Comparison of ENCODE assay signal across 18 cellular contexts in the genomic region with DNA sequence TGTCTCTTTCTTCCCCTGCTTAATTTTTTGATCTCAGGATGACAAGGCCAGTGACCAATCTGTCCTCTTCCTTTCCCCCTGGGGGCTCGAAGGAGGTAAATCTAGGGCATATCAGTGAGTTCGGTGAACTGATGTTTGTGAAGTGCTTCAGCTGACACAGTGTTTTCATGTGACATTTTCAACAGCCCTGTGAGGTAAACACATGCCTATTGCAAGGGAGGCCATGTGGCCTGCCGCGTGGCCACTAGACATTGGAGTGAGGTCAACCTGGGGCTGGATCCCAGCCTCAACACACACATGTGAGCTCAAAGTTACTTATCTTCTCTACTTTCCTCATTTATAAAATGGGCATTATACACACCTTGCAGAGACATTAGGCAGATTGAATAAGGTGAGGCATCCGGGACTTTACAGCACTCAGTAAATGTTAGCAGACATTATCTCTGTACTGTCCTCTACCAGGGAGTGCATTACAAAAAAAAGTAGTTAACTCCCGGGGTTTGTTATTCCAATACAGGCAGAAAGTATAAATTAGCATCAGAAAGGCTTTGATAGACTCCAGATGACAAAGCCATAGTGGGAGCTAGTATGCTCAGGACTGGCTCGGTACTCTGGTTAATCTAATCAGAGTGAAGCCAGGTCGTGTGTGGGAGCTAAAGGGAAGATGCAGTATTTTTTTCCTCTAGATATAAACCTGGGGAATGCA.
DNase-seq lines count a peak whose midpoint lies in the region; ATAC-seq and TF ChIP-seq lines count a peak whose summit lies in the region.
"Had no signal": no experiment of that assay in that cellular context is flagged by ENCODE, and none has a peak within 500 bp of the region (broad histone marks: within the 10 kb centered on the region; RNA-seq: fewer than 3 reads in every experiment).

No MANE protein-coding gene starts in this region.

- H3K4me2 ChIP-seq in PC-9 = no peak overlapping the region
- H3K4me2 ChIP-seq: BLaER1 had no signal

- H3K9me2 ChIP-seq in PC-9 (ENCODE audit: insufficient read depth) = no peaks in the 10 kb centered on the region

- BruUV-seq in PC-9 (replicated peaks; lab: Mats Ljungman, UMichigan) = no TSS peak

- H4K20me1 ChIP-seq in PC-9 (ENCODE audit: insufficient read depth) = no peaks in the 10 kb centered on the region
- H4K20me1 ChIP-seq: BLaER1 had no signal

- no peaks in the 10 kb centered on the region for H3K79me2 ChIP-seq in PC-9 (ENCODE audit: low read depth)

- H3K27me3 ChIP-seq in muscle layer of colon (ENCODE audit: control insufficient read depth in 1 of 2, insufficient read depth in 2 of 2, low read length in 2 of 2) (no peaks in the 10 kb centered on the region), tibial nerve (no peaks in the 10 kb centered on the region), PC-9 (ENCODE audit: insufficient read depth, low read depth) (no peaks in the 10 kb centered on the region)
- H3K27me3 ChIP-seq: BLaER1 had no signal

- no peak for TF ChIP-seq POLR2A in tibial nerve (IDR thresholded peaks at IDR 0.05)

- H3K4me3 ChIP-seq in muscle layer of colon (ENCODE audit: low read depth in 1 of 2, low read length in 2 of 2) (no peak overlapping the region), tibial nerve (no peak overlapping the region), PC-9 (no peak overlapping the region)
- H3K4me3 ChIP-seq: BLaER1 had no signal

- no peak overlapping the region for H2AFZ ChIP-seq in PC-9

- no peaks in the 10 kb centered on the region for H3K36me3 ChIP-seq in muscle layer of colon (ENCODE audit: insufficient read depth, low read length)
- no peaks in the 10 kb centered on the region for H3K36me3 ChIP-seq in tibial nerve
- H3K36me3 ChIP-seq in PC-9 (ENCODE audit: low read depth) = no peaks in the 10 kb centered on the region
- H3K36me3 ChIP-seq: BLaER1 had no signal

- H3K4me1 ChIP-seq in muscle layer of colon (ENCODE audit: insufficient read depth, low read length) (peaks cover 23% of the 10 kb centered on the region), tibial nerve (peaks cover 0 to 41% (median 10%) of the 10 kb centered on the region in 4 donors), PC-9 (replicated peaks; ENCODE audit: insufficient read depth) (peaks cover 12% of the 10 kb centered on the region)
- H3K4me1 ChIP-seq: BLaER1 had no signal

- intact Hi-C loops in left ventricle myocardium superior (cut with micrococcal nuclease) (no loop called here), posterior vena cava (cut with DNase I) (no loop called here), PC-9 (cut with micrococcal nuclease; ENCODE audit: unreplicated experiment) (no loop called here)

- CTCF ChIA-PET in PC-9 (lab: Charles Lee) = no interaction called here

- H3F3A ChIP-seq in PC-9 (ENCODE audit: insufficient read depth, low read depth) = peaks cover 7% of the 10 kb centered on the region; the same call in 1 of the 2 replicates

- DNase-seq in SK-N-DZ (ENCODE audit: low spot score) (peak; percentile 83), left ventricle myocardium superior (peak; percentile 61), tibial nerve (ENCODE audit: low spot score in 2 of 2) (peak; percentile 38 to 64), posterior vena cava (ENCODE audit: low spot score) (no peak), PC-9 (no peak)
- DNase-seq in stimulated activated CD4-positive, alpha-beta T cell treated with anti-CD3 and anti-CD28 coated beads, Interleukin-4, amount 100 ng/mL, for 24 hours = no peak
- DNase-seq: activated effector memory CD4-positive, alpha-beta T cell treated with Interleukin-2 at 50 U/mL for 16 hours; amygdala; DMS153; IMR-90; midbrain; NCI-H1930; NCI-H748 treated with DMSO at 0.1 percent for 48 hours; stimulated activated naive CD8-positive, alpha-beta T cell treated with anti-CD3 and anti-CD28 coated beads, Interleukin-15, amount 100 ng/mL, for 72 hours; T-helper 17 cell had no signal

- peak in 1 of 2 donors; percentile 77 for TF ChIP-seq EP300 in tibial nerve (IDR thresholded peaks at IDR 0.05)

- ATAC-seq in left ventricle myocardium superior (peak; percentile 52), GM21619 (IDR thresholded peaks at IDR 0.05; ENCODE audit: unreplicated experiment) (no peak)
- ATAC-seq: stimulated activated naive CD8-positive, alpha-beta T cell treated with anti-CD3 and anti-CD28 coated beads, Interleukin-15, amount 100 ng/mL, for 72 hours; T-helper 17 cell had no signal

- H3K9me3 ChIP-seq in muscle layer of colon (ENCODE audit: low read length) (no peaks in the 10 kb centered on the region), tibial nerve (no peaks in the 10 kb centered on the region), PC-9 (ENCODE audit: insufficient read depth, low read depth) (no peaks in the 10 kb centered on the region)
- H3K9me3 ChIP-seq: BLaER1 had no signal

- H3K27ac ChIP-seq in muscle layer of colon (ENCODE audit: low read depth, low read length) = peak overlapping the region; percentile 53
- H3K27ac ChIP-seq in tibial nerve = peak overlapping the region in 3 of 4 donors; percentile 13 to 68 (median 56)
- no peak overlapping the region for H3K27ac ChIP-seq in PC-9
- H3K27ac ChIP-seq: BLaER1 had no signal

- no peak overlapping the region for H3K9ac ChIP-seq in muscle layer of colon (ENCODE audit: low read length)
- H3K9ac ChIP-seq: BLaER1 had no signal

- TF ChIP-seq CTCF in tibial nerve (IDR thresholded peaks at IDR 0.05) = no peak
- TF ChIP-seq CTCF in PC-9 (conservative IDR thresholded peaks at IDR 0.05) = no peak

- 72 to 76% methylated on average over 8 of the region's 8 CpGs for WGBS in tibial nerve, 2 donors

- POLR2A ChIA-PET in PC-9 (lab: Charles Lee; ENCODE audit: unreplicated experiment) = no interaction called here

Comparison
In these comparisons a context has a peak if more than half of its experiments do, and no peak if none do; other contexts are left out.
1. DNase-seq: peak in SK-N-DZ (single experiment), left ventricle myocardium superior (single experiment) and tibial nerve (2 of 2); none in posterior vena cava (single experiment), stimulated activated CD4-positive, alpha-beta T cell treated with anti-CD3 and anti-CD28 coated beads, Interleukin-4, amount 100 ng/mL, for 24 hours (single experiment) and PC-9 (0 of 2).